Comparison of ENCODE assay signal across 10 cellular contexts in genomic region chr1:238063454-238063853, GRCh38.
DNase-seq lines count a peak whose midpoint lies in the region; ATAC-seq and TF ChIP-seq lines count a peak whose summit lies in the region.
"Had no signal": no experiment of that assay in that cellular context is flagged by ENCODE, and none has a peak within 500 bp of the region (broad histone marks: within the 10 kb centered on the region; RNA-seq: fewer than 3 reads in every experiment).

No MANE protein-coding gene starts in this region.

- no peaks in the 10 kb centered on the region for H3K36me3 Mint-ChIP-seq in activated CD4-positive, alpha-beta T cell treated with anti-CD3 and anti-CD28 coated beads, Interleukin-2, amount 10 ng/mL, durations not matched to agents 24 days and 14 days (ENCODE audit: low read depth)

- intact Hi-C loops in activated CD4-positive, alpha-beta T cell treated with anti-CD3 and anti-CD28 coated beads, Interleukin-2, amount 10 ng/mL, durations not matched to agents 24 days and 14 days (cut with micrococcal nuclease): no loop called here

- no peaks in the 10 kb centered on the region for H3K27me3 Mint-ChIP-seq in activated CD4-positive, alpha-beta T cell treated with anti-CD3 and anti-CD28 coated beads, Interleukin-2, amount 10 ng/mL, durations not matched to agents 24 days and 14 days
- H3K27me3 Mint-ChIP-seq: central memory CD8-positive, alpha-beta T cell had no signal

- DNase-seq in GM13977 (ENCODE audit: low spot score) (peak; percentile 6), RPMI8226 (peak; percentile 24), kidney tubule cell (ENCODE audit: low spot score) (peak; percentile 98), GM20000 (ENCODE audit: low spot score) (no peak), DMS79 treated with DMSO at 0.1 percent for 48 hours (lab: John Stamatoyannopoulos, UW) (no peak)
- no peak for DNase-seq in activated CD4-positive, alpha-beta T cell treated with anti-CD3 and anti-CD28 coated beads, Interleukin-2, amount 10 ng/mL, durations not matched to agents 24 days and 14 days
- no peak for DNase-seq in activated T-cell treated with anti-CD3 and anti-CD28 coated beads, Interleukin-2, amount 50 U/mL, for 1 hour

- ATAC-seq in HG03342 (IDR thresholded peaks at IDR 0.05; ENCODE audit: unreplicated experiment): peak; percentile 47
- ATAC-seq: K562 had no signal

- no peak overlapping the region for H3K4me3 Mint-ChIP-seq in activated CD4-positive, alpha-beta T cell treated with anti-CD3 and anti-CD28 coated beads, Interleukin-2, amount 10 ng/mL, durations not matched to agents 24 days and 14 days
- H3K4me3 Mint-ChIP-seq: central memory CD8-positive, alpha-beta T cell had no signal

- TF ChIP-seq CTCF in GM13977 (IDR thresholded peaks at IDR 0.05; ENCODE audit: extremely low read depth, insufficient read depth, missing control alignments): no peak
- TF ChIP-seq CTCF in GM20000 (IDR thresholded peaks at IDR 0.05; ENCODE audit: extremely low read depth, missing control alignments): no peak

- H3K9me3 Mint-ChIP-seq in activated CD4-positive, alpha-beta T cell treated with anti-CD3 and anti-CD28 coated beads, Interleukin-2, amount 10 ng/mL, durations not matched to agents 24 days and 14 days: peaks cover 5% of the 10 kb centered on the region

- in situ Hi-C loops in GM13977 (cut with MboI; ENCODE audit: low pct_unique_long_range_greater_than_20kb, low sequenced_read_pairs, unreplicated experiment): no loop called here

- no peaks in the 10 kb centered on the region for H3K4me1 Mint-ChIP-seq in activated CD4-positive, alpha-beta T cell treated with anti-CD3 and anti-CD28 coated beads, Interleukin-2, amount 10 ng/mL, durations not matched to agents 24 days and 14 days
- H3K4me1 Mint-ChIP-seq: central memory CD8-positive, alpha-beta T cell had no signal

- no peak overlapping the region for H3K27ac Mint-ChIP-seq in activated CD4-positive, alpha-beta T cell treated with anti-CD3 and anti-CD28 coated beads, Interleukin-2, amount 10 ng/mL, durations not matched to agents 24 days and 14 days

Comparison
In these comparisons a context has a peak if more than half of its experiments do, and no peak if none do; other contexts are left out.
1. DNase-seq: peak in GM13977 (single experiment), RPMI8226 (single experiment) and kidney tubule cell (single experiment); none in GM20000 (single experiment), activated CD4-positive, alpha-beta T cell treated with anti-CD3 and anti-CD28 coated beads, Interleukin-2, amount 10 ng/mL, durations not matched to agents 24 days and 14 days (single experiment), DMS79 treated with DMSO at 0.1 percent for 48 hours (single experiment) and activated T-cell treated with anti-CD3 and anti-CD28 coated beads, Interleukin-2, amount 50 U/mL, for 1 hour (single experiment).